1 cellular context compared by ENCODE assay signal in the genomic region with DNA sequence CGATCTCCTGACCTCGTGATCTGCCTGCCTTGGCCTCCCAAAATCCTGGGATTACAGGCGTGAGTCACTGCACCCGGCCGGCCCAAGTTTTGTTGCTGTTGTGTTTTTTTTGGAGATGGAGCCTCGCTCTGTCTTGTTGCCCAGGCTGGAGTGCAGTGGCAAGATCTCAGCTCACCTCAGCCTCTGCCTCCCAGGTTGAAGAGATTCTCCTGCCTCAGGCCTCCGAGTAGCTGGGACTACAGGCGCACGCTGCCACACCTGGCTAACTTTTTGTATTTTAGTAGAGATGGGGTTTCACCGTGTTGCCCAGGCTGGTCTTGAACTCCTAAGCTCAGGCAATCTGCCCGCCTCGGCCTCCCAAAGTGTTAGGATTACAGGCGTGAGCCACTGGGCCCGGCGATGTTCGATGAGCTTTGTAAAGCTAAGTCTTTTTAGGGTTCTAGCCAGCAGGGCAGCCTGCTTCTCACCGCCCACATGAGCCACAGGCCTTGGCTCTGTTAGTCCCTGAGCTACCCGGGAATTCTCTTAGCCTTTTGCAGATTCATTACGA. TPM values are rescaled to one million over a fixed set of nuclear protein-coding genes. Genes with fewer than 3 reads are reported as not detected.
"Had no signal": no experiment of that assay in that cellular context is flagged by ENCODE, and none has a peak within 500 bp of the region (broad histone marks: within the 10 kb centered on the region; RNA-seq: fewer than 3 reads in every experiment).

No MANE protein-coding gene starts in this region.

RNA-seq across cellular contexts. Expression of a gene that starts 12.9 kb away (rescaled TPM):
- total RNA-seq: epithelial cell of proximal tubule had no signal
